Comparison of ENCODE assay signal across 8 cellular contexts in the genomic region with DNA sequence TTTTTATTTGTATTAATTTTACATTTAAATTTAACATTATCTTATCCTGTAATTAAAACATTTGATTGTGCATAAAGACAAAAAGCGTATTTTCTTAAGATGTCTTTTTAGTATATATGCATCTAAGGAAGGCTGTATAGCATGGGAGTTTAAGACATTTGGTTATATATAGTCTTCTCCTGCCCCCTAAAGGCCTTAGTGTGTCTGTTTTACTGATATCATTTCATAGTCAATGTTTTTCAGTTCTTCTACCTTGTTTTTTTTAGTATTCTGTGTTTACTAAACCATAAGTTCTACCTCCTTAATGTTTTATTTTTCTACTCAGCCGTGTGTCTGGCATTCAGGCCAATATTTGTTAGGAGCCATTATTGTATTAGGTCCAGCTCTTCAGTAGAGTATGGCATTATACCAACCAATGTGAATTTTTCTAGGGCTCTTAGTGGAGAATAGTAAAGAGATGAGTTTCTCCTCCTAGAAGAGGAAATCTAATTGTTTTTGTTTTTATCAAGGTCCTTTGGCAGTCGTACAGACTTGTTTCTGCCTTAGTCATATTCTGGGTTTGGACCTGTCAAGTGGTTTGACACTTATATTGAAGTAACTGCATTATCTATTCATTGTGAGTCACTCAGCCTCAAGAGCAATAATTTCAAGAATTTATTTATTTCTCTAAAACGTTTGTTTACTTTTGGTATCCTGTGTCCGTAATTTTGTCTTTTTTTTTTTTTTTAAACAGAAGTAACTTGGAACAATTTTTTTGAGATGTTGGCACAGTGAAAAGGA.
A peak's percentile ranks its signal among the peaks of the same experiment; 100 is the strongest.
DNase-seq lines count a peak whose midpoint lies in the region; ATAC-seq lines count a peak whose summit lies in the region.
"Had no signal": no experiment of that assay in that cellular context is flagged by ENCODE, and none has a peak within 500 bp of the region (broad histone marks: within the 10 kb centered on the region; RNA-seq: fewer than 3 reads in every experiment).

No MANE protein-coding gene starts in this region.

- no peak for ATAC-seq in GM21528 (IDR thresholded peaks at IDR 0.05; ENCODE audit: low FRiP score, unreplicated experiment)

- H3K36me3 ChIP-seq in GM23248 (ENCODE audit: low read depth) (no peaks in the 10 kb centered on the region), adipocyte (ENCODE audit: control insufficient read depth, insufficient read depth, low read length, severe bottlenecking) (no peaks in the 10 kb centered on the region)

- H4K20me1 ChIP-seq in GM23248 (ENCODE audit: insufficient read depth), result no peaks in the 10 kb centered on the region

- no peak overlapping the region for H3K27ac ChIP-seq in GM23248

- no peak overlapping the region for H2AFZ ChIP-seq in GM23248

- no peaks in the 10 kb centered on the region for H3K79me2 ChIP-seq in GM23248 (ENCODE audit: insufficient read depth)

- no peaks in the 10 kb centered on the region for H3K9me2 ChIP-seq in GM23248 (ENCODE audit: insufficient read depth)

- H3K4me3 ChIP-seq in GM23248, result peak overlapping the region; percentile 27
- peak overlapping the region; percentile 9 for H3K4me3 ChIP-seq in adipocyte (ENCODE audit: low read length)

- in situ Hi-C loops in GM23248 (cut with MboI), result no loop called here

- H3K4me2 ChIP-seq in GM23248 (ENCODE audit: unreplicated experiment), result peak overlapping the region; percentile 76

- H3K4me1 ChIP-seq in GM23248 (ENCODE audit: insufficient read depth) (peaks cover 40% of the 10 kb centered on the region), adipocyte (ENCODE audit: control insufficient read depth, insufficient read depth, low read length) (peaks cover 32% of the 10 kb centered on the region)

- DNase-seq in GF-D8 (lab: John Stamatoyannopoulos, UW) (peak; percentile 4), GM23248 (peak; percentile 90), NCI-H1092 (lab: John Stamatoyannopoulos, UW) (peak; percentile 5), adipocyte (ENCODE audit: low read depth) (peak; percentile 78), kidney glomerular epithelial cell (lab: John Stamatoyannopoulos, UW) (peak; percentile 73), anterior cingulate cortex (lab: John Stamatoyannopoulos, UW) (no peak)
- DNase-seq: activated T-cell treated with anti-CD3 and anti-CD28 coated beads, Interleukin-2, amount 50 U/mL, for 4 hours had no signal

- no peak overlapping the region for H3K9ac ChIP-seq in GM23248
- H3K9ac ChIP-seq in adipocyte (ENCODE audit: low read length), result no peak overlapping the region

- WGBS in GM23248 (ENCODE audit: low coverage in 1 of 2, low lambda C conversion rate in 2 of 2, missing lambda C conversion rate in 2 of 2), 2 experiments, result 16 to 20% methylated on average over 5 of the region's 5 CpGs

- no peaks in the 10 kb centered on the region for H3K27me3 ChIP-seq in GM23248 (replicated peaks; ENCODE audit: insufficient read depth)
- H3K27me3 ChIP-seq in adipocyte (replicated peaks; ENCODE audit: control insufficient read depth, insufficient read depth, low read length), result no peaks in the 10 kb centered on the region

- H3K9me3 ChIP-seq in GM23248 (ENCODE audit: low read depth) (no peaks in the 10 kb centered on the region), adipocyte (ENCODE audit: control insufficient read depth, low read length) (no peaks in the 10 kb centered on the region)

- H3F3A ChIP-seq in GM23248 (ENCODE audit: insufficient read depth), result peaks cover 18% of the 10 kb centered on the region

Comparison
In these comparisons a context has a peak if more than half of its experiments do, and no peak if none do; other contexts are left out.
1. DNase-seq: peak in GF-D8 (single experiment), GM23248 (single experiment), NCI-H1092 (single experiment), adipocyte (single experiment) and kidney glomerular epithelial cell (single experiment); none in anterior cingulate cortex (0 of 58).